ENCODE assay signal across 16 cellular contexts in the genomic region with DNA sequence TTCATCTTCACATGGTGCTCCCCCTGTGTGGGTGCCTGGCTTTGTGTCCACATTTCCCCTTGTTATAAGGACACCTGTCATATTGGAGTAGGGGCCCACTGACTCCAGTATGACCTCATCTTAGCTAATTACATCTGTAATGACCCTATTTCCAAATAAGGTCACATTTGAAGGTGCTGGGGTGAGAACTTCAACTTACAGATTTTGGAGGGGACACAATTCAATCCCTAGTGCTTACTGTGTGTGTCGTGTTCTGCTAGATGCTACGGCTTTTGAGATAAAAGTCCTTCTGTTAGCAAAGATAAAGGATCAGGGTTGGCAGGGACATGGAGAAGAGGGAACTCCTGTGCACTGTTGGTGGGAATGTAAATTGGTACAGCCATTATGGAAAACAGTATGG.
A peak's percentile ranks its signal among the peaks of the same experiment; 100 is the strongest.
DNase-seq lines count a peak whose midpoint lies in the region; ATAC-seq and TF ChIP-seq lines count a peak whose summit lies in the region.
"Had no signal": no experiment of that assay in that cellular context is flagged by ENCODE, and none has a peak within 500 bp of the region (broad histone marks: within the 10 kb centered on the region; RNA-seq: fewer than 3 reads in every experiment).

No MANE protein-coding gene starts in this region.

- no peak for ATAC-seq in CD4-positive, CD25-positive, alpha-beta regulatory T cell (ENCODE audit: low read depth in 2 of 2)
- no peak for ATAC-seq in natural killer cell treated with Interleukin-12 subunit alpha and Interleukin-12 subunit beta and Interleukin-15 and Interleukin-18, amount 100 ng/mL, for 72 hours

- H3K36me3 ChIP-seq in CD4-positive, CD25-positive, alpha-beta regulatory T cell (ENCODE audit: control insufficient read depth, insufficient read depth, low read length): peaks cover 19% of the 10 kb centered on the region
- H3K36me3 ChIP-seq in HEK293 (ENCODE audit: control insufficient read depth in 2 of 2, insufficient read depth in 1 of 2, low read length in 2 of 2) (no peaks in the 10 kb centered on the region), adrenal gland (replicated peaks in 1 of 2) (no peaks in the 10 kb centered on the region)

- peak overlapping the region in 2 of 3 donors; percentile 8 to 74 for H3K27ac Mint-ChIP-seq in CD4-positive, CD25-positive, alpha-beta regulatory T cell
- peak overlapping the region; percentile 47 for H3K27ac Mint-ChIP-seq in dendritic cell treated with granulocyte-macrophage colony-stimulating factor and Interleukin-4, amounts not matched to agents 40 ng/mL and 50 ng/mL, for 4 days
- H3K27ac Mint-ChIP-seq in natural killer cell treated with Interleukin-12 subunit alpha and Interleukin-12 subunit beta and Interleukin-15 and Interleukin-18, amount 100 ng/mL, for 72 hours: peak overlapping the region; percentile 14 to 59

- CTCF ChIA-PET in HEK293 (lab: Yijun Ruan, JAX): no interaction called here

- peaks cover 40 to 85% (median 59%) of the 10 kb centered on the region in 4 donors for H3K4me1 Mint-ChIP-seq in CD4-positive, CD25-positive, alpha-beta regulatory T cell
- peaks cover 68% of the 10 kb centered on the region for H3K4me1 Mint-ChIP-seq in dendritic cell treated with granulocyte-macrophage colony-stimulating factor and Interleukin-4, amounts not matched to agents 40 ng/mL and 50 ng/mL, for 4 days (ENCODE audit: low read depth)
- H3K4me1 Mint-ChIP-seq in natural killer cell treated with Interleukin-12 subunit alpha and Interleukin-12 subunit beta and Interleukin-15 and Interleukin-18, amount 100 ng/mL, for 72 hours (ENCODE audit: low read depth in 2 of 2): peaks cover 56 to 70% of the 10 kb centered on the region in 2 donors

- 94 to 100% (median 99%) methylated on average over 2 of the region's 2 CpGs for WGBS in adrenal gland, 4 donors

- no peak overlapping the region for H3K27ac ChIP-seq in CD4-positive, CD25-positive, alpha-beta regulatory T cell (ENCODE audit: insufficient read depth, low read length, poor library complexity, severe bottlenecking)
- H3K27ac ChIP-seq in HEK293 (ENCODE audit: extremely low read depth, low read depth, low read length) (no peak overlapping the region), adrenal gland (no peak overlapping the region)
- H3K27ac ChIP-seq: BLaER1 treated with 17β-estradiol and CSF1 and Interleukin-3, amounts not matched to agents 10 nM and 100 nM had no signal

- POLR2A ChIA-PET in HEK293 (lab: Yijun Ruan, JAX): no interaction called here

- H3K4me3 ChIP-seq in CD4-positive, CD25-positive, alpha-beta regulatory T cell (ENCODE audit: low read depth, low read length): no peak overlapping the region
- H3K4me3 ChIP-seq in HEK293 (ENCODE audit: low read depth, low read length): no peak overlapping the region
- H3K4me3 ChIP-seq in adrenal gland: no peak overlapping the region

- no peak for DNase-seq in CD4-positive, CD25-positive, alpha-beta regulatory T cell
- DNase-seq in natural killer cell treated with Interleukin-12 subunit alpha and Interleukin-12 subunit beta and Interleukin-15 and Interleukin-18, amount 100 ng/mL, for 72 hours (ENCODE audit: low spot score): no peak
- no peak for DNase-seq in adrenal gland
- no peak for DNase-seq in NCI-H510A (lab: John Stamatoyannopoulos, UW)
- DNase-seq in NCI-H2029 treated with DMSO at 0.1 percent for 48 hours (lab: John Stamatoyannopoulos, UW): no peak
- DNase-seq: GF-D8, H7, KBM-7, NCI-H1105, NCI-H2081 treated with DMSO at 0.1 percent for 48 hours, NCI-H774, SHP77, SK-N-SH had no signal

- no peaks in the 10 kb centered on the region for H3K9me3 ChIP-seq in CD4-positive, CD25-positive, alpha-beta regulatory T cell (ENCODE audit: control insufficient read depth in 2 of 2, low read length in 2 of 2)
- H3K9me3 ChIP-seq in HEK293 (ENCODE audit: control insufficient read depth, insufficient read depth, low read depth, low read length): no peaks in the 10 kb centered on the region
- no peaks in the 10 kb centered on the region for H3K9me3 ChIP-seq in adrenal gland (replicated peaks in 1 of 3)
- H3K9me3 ChIP-seq: SK-N-SH had no signal

- TF ChIP-seq CTCF in HEK293 (tag by site-specific recombination; IDR thresholded peaks at IDR 0.05) (no peak), adrenal gland (IDR thresholded peaks at IDR 0.05) (no peak)

- TF ChIP-seq POLR2A in adrenal gland (IDR thresholded peaks at IDR 0.05): no peak

- peaks cover 5% of the 10 kb centered on the region for H3K4me1 ChIP-seq in CD4-positive, CD25-positive, alpha-beta regulatory T cell (ENCODE audit: control insufficient read depth, insufficient read depth, low read length, poor library complexity, severe bottlenecking)
- peaks cover 2% of the 10 kb centered on the region; the same call in 1 of the 2 replicates for H3K4me1 ChIP-seq in HEK293 (ENCODE audit: control insufficient read depth, insufficient read depth, low read length)
- H3K4me1 ChIP-seq in adrenal gland (replicated peaks in 1 of 2): peaks cover 0 to 10% of the 10 kb centered on the region in 2 donors

- peak overlapping the region in 3 of 4 donors; percentile 7 to 16 (median 10) for H3K4me3 Mint-ChIP-seq in CD4-positive, CD25-positive, alpha-beta regulatory T cell
- H3K4me3 Mint-ChIP-seq in dendritic cell treated with granulocyte-macrophage colony-stimulating factor and Interleukin-4, amounts not matched to agents 40 ng/mL and 50 ng/mL, for 4 days: no peak overlapping the region
- H3K4me3 Mint-ChIP-seq in natural killer cell treated with Interleukin-12 subunit alpha and Interleukin-12 subunit beta and Interleukin-15 and Interleukin-18, amount 100 ng/mL, for 72 hours: no peak overlapping the region

- H3K27me3 Mint-ChIP-seq in CD4-positive, CD25-positive, alpha-beta regulatory T cell: no peaks in the 10 kb centered on the region
- H3K27me3 Mint-ChIP-seq in dendritic cell treated with granulocyte-macrophage colony-stimulating factor and Interleukin-4, amounts not matched to agents 40 ng/mL and 50 ng/mL, for 4 days: no peaks in the 10 kb centered on the region
- H3K27me3 Mint-ChIP-seq in natural killer cell treated with Interleukin-12 subunit alpha and Interleukin-12 subunit beta and Interleukin-15 and Interleukin-18, amount 100 ng/mL, for 72 hours: no peaks in the 10 kb centered on the region

- H3K9me3 Mint-ChIP-seq in CD4-positive, CD25-positive, alpha-beta regulatory T cell: no peaks in the 10 kb centered on the region
- H3K9me3 Mint-ChIP-seq in dendritic cell treated with granulocyte-macrophage colony-stimulating factor and Interleukin-4, amounts not matched to agents 40 ng/mL and 50 ng/mL, for 4 days: peaks cover 25% of the 10 kb centered on the region
- no peaks in the 10 kb centered on the region for H3K9me3 Mint-ChIP-seq in natural killer cell treated with Interleukin-12 subunit alpha and Interleukin-12 subunit beta and Interleukin-15 and Interleukin-18, amount 100 ng/mL, for 72 hours

- intact Hi-C loops in dendritic cell treated with granulocyte-macrophage colony-stimulating factor and Interleukin-4, amounts not matched to agents 40 ng/mL and 50 ng/mL, for 4 days (cut with micrococcal nuclease): no loop called here
- intact Hi-C loops in adrenal gland (cut with DNase I): no loop called here

- H3K27me3 ChIP-seq in CD4-positive, CD25-positive, alpha-beta regulatory T cell (ENCODE audit: control insufficient read depth, insufficient read depth, low read length): no peaks in the 10 kb centered on the region
- H3K27me3 ChIP-seq in adrenal gland: no peaks in the 10 kb centered on the region
- H3K27me3 ChIP-seq: BLaER1 treated with 17β-estradiol and CSF1 and Interleukin-3, amounts not matched to agents 10 nM and 100 nM had no signal

- H3K36me3 Mint-ChIP-seq in CD4-positive, CD25-positive, alpha-beta regulatory T cell: peaks cover 27% of the 10 kb centered on the region
- peaks cover 66% of the 10 kb centered on the region for H3K36me3 Mint-ChIP-seq in dendritic cell treated with granulocyte-macrophage colony-stimulating factor and Interleukin-4, amounts not matched to agents 40 ng/mL and 50 ng/mL, for 4 days (ENCODE audit: low read depth)
- H3K36me3 Mint-ChIP-seq in natural killer cell treated with Interleukin-12 subunit alpha and Interleukin-12 subunit beta and Interleukin-15 and Interleukin-18, amount 100 ng/mL, for 72 hours: peaks cover 17% of the 10 kb centered on the region

TF ChIP-seq in HEK293, 187 proteins besides CTCF, POLR2A, EP300 and RAD21 (continues in another document):
- TF ChIP-seq, protein P1, sequence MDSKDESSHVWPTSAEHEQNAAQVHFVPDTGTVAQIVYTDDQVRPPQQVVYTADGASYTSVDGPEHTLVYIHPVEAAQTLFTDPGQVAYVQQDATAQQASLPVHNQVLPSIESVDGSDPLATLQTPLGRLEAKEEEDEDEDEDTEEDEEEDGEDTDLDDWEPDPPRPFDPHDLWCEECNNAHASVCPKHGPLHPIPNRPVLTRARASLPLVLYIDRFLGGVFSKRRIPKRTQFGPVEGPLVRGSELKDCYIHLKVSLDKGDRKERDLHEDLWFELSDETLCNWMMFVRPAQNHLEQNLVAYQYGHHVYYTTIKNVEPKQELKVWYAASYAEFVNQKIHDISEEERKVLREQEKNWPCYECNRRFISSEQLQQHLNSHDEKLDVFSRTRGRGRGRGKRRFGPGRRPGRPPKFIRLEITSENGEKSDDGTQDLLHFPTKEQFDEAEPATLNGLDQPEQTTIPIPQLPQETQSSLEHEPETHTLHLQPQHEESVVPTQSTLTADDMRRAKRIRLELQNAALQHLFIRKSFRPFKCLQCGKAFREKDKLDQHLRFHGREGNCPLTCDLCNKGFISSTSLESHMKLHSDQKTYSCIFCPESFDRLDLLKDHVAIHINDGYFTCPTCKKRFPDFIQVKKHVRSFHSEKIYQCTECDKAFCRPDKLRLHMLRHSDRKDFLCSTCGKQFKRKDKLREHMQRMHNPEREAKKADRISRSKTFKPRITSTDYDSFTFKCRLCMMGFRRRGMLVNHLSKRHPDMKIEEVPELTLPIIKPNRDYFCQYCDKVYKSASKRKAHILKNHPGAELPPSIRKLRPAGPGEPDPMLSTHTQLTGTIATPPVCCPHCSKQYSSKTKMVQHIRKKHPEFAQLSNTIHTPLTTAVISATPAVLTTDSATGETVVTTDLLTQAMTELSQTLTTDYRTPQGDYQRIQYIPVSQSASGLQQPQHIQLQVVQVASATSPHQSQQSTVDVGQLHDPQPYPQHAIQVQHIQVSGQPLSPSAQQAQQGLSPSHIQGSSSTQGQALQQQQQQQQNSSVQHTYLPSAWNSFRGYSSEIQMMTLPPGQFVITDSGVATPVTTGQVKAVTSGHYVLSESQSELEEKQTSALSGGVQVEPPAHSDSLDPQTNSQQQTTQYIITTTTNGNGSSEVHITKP (tag by site-specific recombination; IDR thresholded peaks at IDR 0.05): peak; percentile 78
- TF ChIP-seq ZFP69B (tag by site-specific recombination; IDR thresholded peaks at IDR 0.05): peak; percentile 90
- TF ChIP-seq ZNF184 (tag by site-specific recombination; IDR thresholded peaks at IDR 0.05): no peak

Comparison
In these comparisons a context has a peak if more than half of its experiments do, and no peak if none do; other contexts are left out.
1. H3K4me3 Mint-ChIP-seq: peak in CD4-positive, CD25-positive, alpha-beta regulatory T cell (3 of 4); none in dendritic cell treated with granulocyte-macrophage colony-stimulating factor and Interleukin-4, amounts not matched to agents 40 ng/mL and 50 ng/mL, for 4 days (single experiment) and natural killer cell treated with Interleukin-12 subunit alpha and Interleukin-12 subunit beta and Interleukin-15 and Interleukin-18, amount 100 ng/mL, for 72 hours (single experiment).
2. Peak in every context shown above with its lines, with median percentiles within 50 percentile points of each other: H3K27ac Mint-ChIP-seq.